In genomic region chr14:66076166-66076565, GRCh38 we compare ENCODE assay signal across 15 cellular contexts.
"Had no signal": no experiment of that assay in that cellular context is flagged by ENCODE, and none has a peak within 500 bp of the region (broad histone marks: within the 10 kb centered on the region; RNA-seq: fewer than 3 reads in every experiment).

No MANE protein-coding gene starts in this region.

- H3K9me3 ChIP-seq: colonic mucosa, esophagus squamous epithelium, heart right ventricle, ovary, thyroid gland, vagina had no signal

- H3K27ac Mint-ChIP-seq: activated CD4-positive, alpha-beta T cell treated with anti-CD3 and anti-CD28 coated beads for 36 hours; activated CD8-positive, alpha-beta T cell treated with anti-CD3 and anti-CD28 coated beads, Interleukin-2, amount 10 ng/mL, durations not matched to agents 7 days and 5 days; natural killer cell had no signal

- H3K4me3 ChIP-seq: colonic mucosa, esophagus squamous epithelium, heart right ventricle, ovary, thyroid gland, vagina had no signal

- FAIRE-seq: islet of Langerhans had no signal

- H3K4me1 ChIP-seq: colonic mucosa, heart right ventricle, vagina had no signal

- H3K4me3 Mint-ChIP-seq: activated CD4-positive, alpha-beta T cell treated with anti-CD3 and anti-CD28 coated beads for 36 hours; activated CD8-positive, alpha-beta T cell treated with anti-CD3 and anti-CD28 coated beads, Interleukin-2, amount 10 ng/mL, durations not matched to agents 7 days and 5 days; natural killer cell had no signal

- H3K9me3 Mint-ChIP-seq: natural killer cell had no signal

- H3K36me3 Mint-ChIP-seq: natural killer cell had no signal

- ATAC-seq: activated CD4-positive, alpha-beta T cell treated with anti-CD3 and anti-CD28 coated beads for 36 hours; activated CD8-positive, alpha-beta T cell treated with anti-CD3 and anti-CD28 coated beads, Interleukin-2, amount 10 ng/mL, durations not matched to agents 7 days and 5 days; heart right ventricle; left lobe of liver; natural killer cell had no signal

- H3K36me3 ChIP-seq: colonic mucosa, esophagus squamous epithelium, heart right ventricle, ovary, thyroid gland, vagina, WERI-Rb-1 had no signal

- DNase-seq: activated CD4-positive, alpha-beta T cell treated with anti-CD3 and anti-CD28 coated beads for 36 hours; activated CD8-positive, alpha-beta memory T cell treated with anti-CD3 and anti-CD28 coated beads, Interleukin-2, amount 50 U/mL, for 48 hours; activated CD8-positive, alpha-beta T cell treated with anti-CD3 and anti-CD28 coated beads, Interleukin-2, amount 10 ng/mL, durations not matched to agents 7 days and 5 days; caudate nucleus; colonic mucosa; esophagus squamous epithelium; heart right ventricle; mammary epithelial cell; natural killer cell; ovary; thyroid gland; WERI-Rb-1 had no signal

- H3K27me3 Mint-ChIP-seq: activated CD4-positive, alpha-beta T cell treated with anti-CD3 and anti-CD28 coated beads for 36 hours had no signal

- H3K27ac ChIP-seq: colonic mucosa, esophagus squamous epithelium, heart right ventricle, ovary, thyroid gland, vagina, WERI-Rb-1 had no signal

- H3K27me3 ChIP-seq: colonic mucosa, esophagus squamous epithelium, ovary, thyroid gland, vagina had no signal

- H3K4me1 Mint-ChIP-seq: activated CD4-positive, alpha-beta T cell treated with anti-CD3 and anti-CD28 coated beads for 36 hours; natural killer cell had no signal
